Comparison of ENCODE assay signal across 9 cellular contexts in genomic region chr17:17922198-17922901, GRCh38. TPM values are rescaled to one million over a fixed set of nuclear protein-coding genes. Genes with fewer than 3 reads are reported as not detected.
DNase-seq lines count a peak whose midpoint lies in the region; ATAC-seq, FAIRE-seq and TF ChIP-seq lines count a peak whose summit lies in the region.
"Had no signal": no experiment of that assay in that cellular context is flagged by ENCODE, and none has a peak within 500 bp of the region (broad histone marks: within the 10 kb centered on the region; RNA-seq: fewer than 3 reads in every experiment).

No MANE protein-coding gene starts in this region.

- DNase-seq in NCI-H1417 (lab: John Stamatoyannopoulos, UW), result peak; percentile 27 to 67 (median 42)
- DNase-seq in astrocyte of the hippocampus (ENCODE audit: low read depth, low spot score), result peak; percentile 57
- DNase-seq in kidney, result no peak
- no peak for DNase-seq in suprapubic skin (ENCODE audit: low spot score in 2 of 2)
- no peak for DNase-seq in GM12891 (ENCODE audit: insufficient read length, low spot score)
- DNase-seq in NCI-H226, result no peak
- DNase-seq: OCI-M1 had no signal

- H3K4me3 ChIP-seq in kidney (ENCODE audit: low read length in 2 of 2), result no peak overlapping the region
- H3K4me3 ChIP-seq in suprapubic skin, result no peak overlapping the region

- 84% methylated on average over 9 of the region's 9 CpGs for WGBS in suprapubic skin

- TF ChIP-seq POLR2A in suprapubic skin (IDR thresholded peaks at IDR 0.05), result no peak
- TF ChIP-seq POLR2A in GM12891 (IDR thresholded peaks at IDR 0.05; ENCODE audit: low read depth, low read length), result no peak

- H3K9ac ChIP-seq in kidney (ENCODE audit: low read length in 2 of 2), result peak overlapping the region in 1 of 2 donors; percentile 7

- no peak for ATAC-seq in GM19463 (IDR thresholded peaks at IDR 0.05; ENCODE audit: unreplicated experiment)
- no peak for ATAC-seq in activated CD4-positive, CD25-positive, alpha-beta regulatory T cell treated with anti-CD3 and anti-CD28 coated beads, Interleukin-2, amount 50 U/mL, for 24 hours

- FAIRE-seq in kidney (lab: Jason Lieb, UNC) (no peak), GM12891 (lab: Jason Lieb, UNC) (no peak)

- intact Hi-C loops in kidney (cut with DNase I), result no loop called here

- peaks cover 9 to 25% of the 10 kb centered on the region in 2 donors for H3K4me1 ChIP-seq in kidney (ENCODE audit: control insufficient read depth in 1 of 2, insufficient read depth in 1 of 2, low read depth in 1 of 2, low read length in 2 of 2)
- peaks cover 54% of the 10 kb centered on the region for H3K4me1 ChIP-seq in suprapubic skin

- H3K9me3 ChIP-seq in kidney (ENCODE audit: control insufficient read depth in 1 of 2, low read length in 2 of 2), result no peaks in the 10 kb centered on the region
- H3K9me3 ChIP-seq in suprapubic skin, result no peaks in the 10 kb centered on the region

- H3K27ac ChIP-seq in kidney (ENCODE audit: low read depth in 2 of 2, low read length in 2 of 2) (peak overlapping the region; percentile 73 to 75), suprapubic skin (peak overlapping the region; percentile 36)

- no peak for TF ChIP-seq CTCF in kidney (IDR thresholded peaks at IDR 0.05; ENCODE audit: borderline replicate concordance, extremely low read depth, insufficient read depth)
- no peak for TF ChIP-seq CTCF in suprapubic skin (IDR thresholded peaks at IDR 0.05)

- no peaks in the 10 kb centered on the region for H3K36me3 ChIP-seq in kidney (ENCODE audit: control insufficient read depth in 1 of 2, insufficient read depth in 2 of 2, low read length in 2 of 2)
- no peaks in the 10 kb centered on the region for H3K36me3 ChIP-seq in suprapubic skin

- TF ChIP-seq EP300 in suprapubic skin (IDR thresholded peaks at IDR 0.05), result no peak

- no peaks in the 10 kb centered on the region for H3K27me3 ChIP-seq in suprapubic skin

TF ChIP-seq in GM12891, 5 proteins besides CTCF, POLR2A, EP300 and RAD21:
- TF ChIP-seq SPI1 (IDR thresholded peaks at IDR 0.05; ENCODE audit: low read depth, low read length), result no peak
- TF ChIP-seq POLR2AphosphoS5 (IDR thresholded peaks at IDR 0.05; ENCODE audit: low read depth, low read length), result no peak
- TF ChIP-seq TAF1 (IDR thresholded peaks at IDR 0.05; ENCODE audit: low read depth, low read length), result no peak
- no peak for TF ChIP-seq PAX5 (IDR thresholded peaks at IDR 0.05; ENCODE audit: insufficient read depth, low read length, severe bottlenecking)
- no peak for TF ChIP-seq POU2F2 (IDR thresholded peaks at IDR 0.05; ENCODE audit: low read depth, low read length)
TF ChIP-seq in GM12891: peak in this region for 0.

RNA-seq across cellular contexts. Expression of gene TOM1L2, which starts 49.9 kb away (rescaled TPM):
- 59.4 TPM for total RNA-seq in kidney
- polyA plus RNA-seq in kidney (ENCODE audit: insufficient read depth, low read depth, low replicate concordance), result 28.2 TPM
- 100 to 1,000 TPM; 128 to 259 (median 162) TPM for total RNA-seq in suprapubic skin
- polyA plus RNA-seq in GM12891 (2012; ENCODE audit: low read depth, missing spikeins), result 7.3 TPM

RNA-seq across cellular contexts. Expression of gene DRC3, which starts 50.3 kb away (rescaled TPM):
- total RNA-seq in kidney (17.3 TPM), suprapubic skin (10 to 100 TPM in 1 of 4 donors, 1 to 10 TPM in 3; 2.0 to 10.6 (median 5.5) TPM)
- 8.6 TPM for polyA plus RNA-seq in kidney (ENCODE audit: insufficient read depth, low read depth, low replicate concordance)
- polyA plus RNA-seq in GM12891 (2012; ENCODE audit: low read depth, missing spikeins), result 0.62 TPM

Comparison
In these comparisons a context has a peak if more than half of its experiments do, and no peak if none do; other contexts are left out.
1. DNase-seq: peak in NCI-H1417 (3 of 3) and astrocyte of the hippocampus (single experiment); none in kidney (single experiment), suprapubic skin (0 of 2), GM12891 (single experiment) and NCI-H226 (single experiment).